2 cellular contexts compared by ENCODE assay signal in the genomic region with DNA sequence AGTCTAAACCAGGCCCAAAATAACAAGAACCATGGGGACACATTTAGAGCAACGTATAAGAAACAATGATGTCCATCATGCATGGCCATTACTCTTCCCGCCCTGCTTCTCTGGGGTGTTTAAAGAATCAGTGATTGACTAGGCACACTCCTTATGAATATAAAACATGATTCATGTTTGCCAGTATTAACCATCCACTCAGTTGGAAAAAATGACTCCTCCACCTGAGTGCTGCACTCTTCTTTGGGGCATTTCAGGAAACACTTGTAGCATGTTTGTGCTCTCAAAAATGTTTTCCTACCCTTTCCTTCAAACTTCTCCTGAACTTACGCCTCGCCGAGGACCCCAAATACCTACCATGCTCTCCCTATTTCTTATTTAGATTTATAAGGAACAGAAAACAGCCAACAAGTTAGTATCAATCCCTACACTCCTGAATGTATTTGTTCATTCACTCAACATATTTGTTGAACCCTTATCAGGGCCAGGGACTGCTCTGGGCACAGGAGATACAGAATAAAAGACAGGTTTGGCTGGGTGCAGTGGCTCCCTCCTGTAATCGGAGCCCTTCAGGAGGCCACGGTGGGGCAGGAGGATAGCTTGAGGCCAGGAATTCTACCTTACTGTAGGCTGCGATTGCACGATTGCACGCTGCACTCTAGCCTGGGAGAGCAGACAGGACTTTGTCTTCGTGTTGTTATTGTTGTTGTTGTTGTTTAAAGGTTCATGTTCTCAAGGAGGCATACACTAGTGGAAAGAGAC.
A peak's percentile ranks its signal among the peaks of the same experiment; 100 is the strongest.
TF ChIP-seq lines count a peak whose summit lies in the region.

No MANE protein-coding gene starts in this region.

TF ChIP-seq in IMR-90, 13 proteins besides CTCF, POLR2A, EP300 and RAD21:
- TF ChIP-seq CEBPB (IDR thresholded peaks at IDR 0.05; ENCODE audit: low read depth, low read length) (no peak), BHLHE40 (IDR thresholded peaks at IDR 0.05; ENCODE audit: low read depth, low read length) (no peak), FOS (IDR thresholded peaks at IDR 0.05; ENCODE audit: low read depth, low read length) (no peak), SMC3 (IDR thresholded peaks at IDR 0.05; ENCODE audit: low read depth, low read length) (no peak), NFE2L2 (IDR thresholded peaks at IDR 0.05; ENCODE audit: low read depth, low read length) (no peak), RCOR1 (IDR thresholded peaks at IDR 0.05; ENCODE audit: insufficient replicate concordance, low read length) (no peak), MXI1 (IDR thresholded peaks at IDR 0.05; ENCODE audit: borderline replicate concordance, low read depth, low read length) (no peak), MAFK (IDR thresholded peaks at IDR 0.05; ENCODE audit: low read depth, low read length) (no peak), CHD1 (IDR thresholded peaks at IDR 0.05; ENCODE audit: low read depth, low read length) (no peak)
- TF ChIP-seq, protein P1, sequence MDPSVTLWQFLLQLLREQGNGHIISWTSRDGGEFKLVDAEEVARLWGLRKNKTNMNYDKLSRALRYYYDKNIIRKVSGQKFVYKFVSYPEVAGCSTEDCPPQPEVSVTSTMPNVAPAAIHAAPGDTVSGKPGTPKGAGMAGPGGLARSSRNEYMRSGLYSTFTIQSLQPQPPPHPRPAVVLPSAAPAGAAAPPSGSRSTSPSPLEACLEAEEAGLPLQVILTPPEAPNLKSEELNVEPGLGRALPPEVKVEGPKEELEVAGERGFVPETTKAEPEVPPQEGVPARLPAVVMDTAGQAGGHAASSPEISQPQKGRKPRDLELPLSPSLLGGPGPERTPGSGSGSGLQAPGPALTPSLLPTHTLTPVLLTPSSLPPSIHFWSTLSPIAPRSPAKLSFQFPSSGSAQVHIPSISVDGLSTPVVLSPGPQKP (IDR thresholded peaks at IDR 0.05; ENCODE audit: borderline replicate concordance, low read depth, low read length), result no peak
- TF ChIP-seq, protein P2, sequence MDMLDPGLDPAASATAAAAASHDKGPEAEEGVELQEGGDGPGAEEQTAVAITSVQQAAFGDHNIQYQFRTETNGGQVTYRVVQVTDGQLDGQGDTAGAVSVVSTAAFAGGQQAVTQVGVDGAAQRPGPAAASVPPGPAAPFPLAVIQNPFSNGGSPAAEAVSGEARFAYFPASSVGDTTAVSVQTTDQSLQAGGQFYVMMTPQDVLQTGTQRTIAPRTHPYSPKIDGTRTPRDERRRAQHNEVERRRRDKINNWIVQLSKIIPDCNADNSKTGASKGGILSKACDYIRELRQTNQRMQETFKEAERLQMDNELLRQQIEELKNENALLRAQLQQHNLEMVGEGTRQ (IDR thresholded peaks at IDR 0.05; ENCODE audit: low read depth, low read length), result no peak
TF ChIP-seq in IMR-90: peak in this region for 0.

TF ChIP-seq in K562, 482 proteins besides CTCF, POLR2A, EP300 and RAD21:
- TF ChIP-seq HNRNPUL1 (IDR thresholded peaks at IDR 0.05; ENCODE audit: low read length) (no peak), NCOR1 (IDR thresholded peaks at IDR 0.05) (peak; percentile 23; the same call in 1 of the 2 replicates), TCF3 (CRISPR knock-in tag; IDR thresholded peaks at IDR 0.05) (peak; percentile 10; the same call in 1 of the 2 replicates), CBFA2T3 (IDR thresholded peaks at IDR 0.05) (peak; percentile 71), CBFA2T2 (conservative IDR thresholded peaks at IDR 0.05) (0 out of 2 replicates have a peak, but pooled peaks have one; percentile 38), TAL1 (IDR thresholded peaks at IDR 0.05) (peak; percentile 59; the same call in 1 of the 2 replicates)
